Comparison of ENCODE assay signal across 18 cellular contexts in the genomic region with DNA sequence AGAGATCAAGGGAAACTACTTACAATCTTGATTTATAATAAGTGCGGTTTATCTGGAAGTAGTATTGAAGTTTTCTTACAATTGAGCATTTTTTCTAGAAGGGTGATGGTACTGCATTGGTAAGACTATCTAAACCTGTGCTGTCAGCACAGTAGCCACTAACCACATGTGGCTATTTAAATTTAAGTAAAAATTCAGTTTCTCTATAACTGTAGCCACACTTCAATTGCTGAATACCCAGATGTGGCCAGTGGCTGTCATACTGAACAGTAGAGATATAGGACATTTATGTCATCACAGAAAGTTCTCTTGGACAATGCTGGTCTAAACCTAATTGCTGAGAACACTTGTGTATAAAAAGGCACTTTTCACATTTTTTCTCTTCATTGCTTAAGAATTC.
DNase-seq lines count a peak whose midpoint lies in the region; ATAC-seq and TF ChIP-seq lines count a peak whose summit lies in the region.
"Had no signal": no experiment of that assay in that cellular context is flagged by ENCODE, and none has a peak within 500 bp of the region (broad histone marks: within the 10 kb centered on the region; RNA-seq: fewer than 3 reads in every experiment).

No MANE protein-coding gene starts in this region.

- H3K4me3 Mint-ChIP-seq in Calu3 (ENCODE audit: low read depth, unreplicated experiment) (peak overlapping the region; percentile 19), osteocyte (ENCODE audit: unreplicated experiment) (no peak overlapping the region)

- no peak overlapping the region for H3K27ac ChIP-seq in PC-3 (ENCODE audit: low read length)
- H3K27ac ChIP-seq: GM23248 had no signal

- POLR2A ChIA-PET in PC-3 (lab: Charles Lee; ENCODE audit: unreplicated experiment), result no interaction called here

- H3K9me2 ChIP-seq in PC-3 (replicated peaks; ENCODE audit: low read length), result no peaks in the 10 kb centered on the region

- H3K4me1 Mint-ChIP-seq in Calu3 (ENCODE audit: low read depth, unreplicated experiment), result peaks cover 29% of the 10 kb centered on the region
- peaks cover 54% of the 10 kb centered on the region for H3K4me1 Mint-ChIP-seq in osteocyte (ENCODE audit: unreplicated experiment)

- no peak for TF ChIP-seq CTCF in Calu3 (IDR thresholded peaks at IDR 0.05; ENCODE audit: unreplicated experiment)
- TF ChIP-seq CTCF in osteocyte (IDR thresholded peaks at IDR 0.05), result no peak
- TF ChIP-seq CTCF in PC-3 (conservative IDR thresholded peaks at IDR 0.05; ENCODE audit: low read depth, low read length), result no peak

- H3K9me3 Mint-ChIP-seq in Calu3 (ENCODE audit: low read depth, unreplicated experiment), result peaks cover 4% of the 10 kb centered on the region
- no peaks in the 10 kb centered on the region for H3K9me3 Mint-ChIP-seq in osteocyte (ENCODE audit: unreplicated experiment)

- DNase-seq in Calu3 (no peak), adipocyte (ENCODE audit: low read depth) (no peak), left colon (no peak), osteocyte (ENCODE audit: extremely low spot score, unreplicated experiment) (no peak), NCI-H1105 treated with DMSO at 0.1 percent for 48 hours (lab: John Stamatoyannopoulos, UW) (no peak), PC-3 (no peak), NCI-H2081 treated with DMSO at 0.1 percent for 48 hours (lab: John Stamatoyannopoulos, UW) (no peak)
- DNase-seq: C1 segment of cervical spinal cord, EL, GM23248, NCI-H1436 treated with DMSO at 0.1 percent for 48 hours, NCI-H2081, NCI-H510A, NCI-H774, Right ventricle myocardium superior had no signal

- H3K36me3 Mint-ChIP-seq in Calu3 (ENCODE audit: insufficient read depth, unreplicated experiment) (no peaks in the 10 kb centered on the region), osteocyte (ENCODE audit: unreplicated experiment) (peaks cover 10% of the 10 kb centered on the region)

- H3K27me3 Mint-ChIP-seq in Calu3 (ENCODE audit: unreplicated experiment), result no peaks in the 10 kb centered on the region
- H3K27me3 Mint-ChIP-seq in osteocyte (ENCODE audit: unreplicated experiment), result no peaks in the 10 kb centered on the region

- H3K4me1 ChIP-seq in adipocyte (ENCODE audit: control insufficient read depth, insufficient read depth, low read length), result peaks cover 28% of the 10 kb centered on the region
- no peaks in the 10 kb centered on the region for H3K4me1 ChIP-seq in PC-3 (ENCODE audit: insufficient read depth, low read length)

- no peaks in the 10 kb centered on the region for H3K9me3 ChIP-seq in adipocyte (ENCODE audit: control insufficient read depth, low read length)
- no peaks in the 10 kb centered on the region for H3K9me3 ChIP-seq in PC-3 (ENCODE audit: low read length)

- peak overlapping the region; percentile 23 for H3K4me3 ChIP-seq in adipocyte (ENCODE audit: low read length)
- no peak overlapping the region for H3K4me3 ChIP-seq in PC-3 (ENCODE audit: low read length)
- H3K4me3 ChIP-seq: GM23248, K562 had no signal

- no TSS peak for BruUV-seq in Calu3 (replicated peaks; lab: Mats Ljungman, UMichigan)
- BruUV-seq in PC-3 (replicated peaks; lab: Mats Ljungman, UMichigan), result no TSS peak

- intact Hi-C loops in Calu3 (cut with micrococcal nuclease; ENCODE audit: unreplicated experiment) (loop anchor here (10.0 kb wide), 1 partner anchor 73 kb away; no protein-coding TSS in a partner anchor), left colon (cut with DNase I, micrococcal nuclease) (no loop called here), PC-3 (cut with micrococcal nuclease) (no loop called here)

- H3K36me3 ChIP-seq in adipocyte (ENCODE audit: control insufficient read depth, insufficient read depth, low read length, severe bottlenecking) (no peaks in the 10 kb centered on the region), PC-3 (ENCODE audit: low read depth, low read length) (no peaks in the 10 kb centered on the region)

- no peaks in the 10 kb centered on the region for H3K27me3 ChIP-seq in adipocyte (replicated peaks; ENCODE audit: control insufficient read depth, insufficient read depth, low read length)
- H3K27me3 ChIP-seq in PC-3 (ENCODE audit: low read length), result no peaks in the 10 kb centered on the region

- H3K27ac Mint-ChIP-seq in Calu3 (ENCODE audit: unreplicated experiment) (peak overlapping the region; percentile 61), osteocyte (ENCODE audit: unreplicated experiment) (peak overlapping the region; percentile 37)

- H3K9ac ChIP-seq in adipocyte (ENCODE audit: low read length) (no peak overlapping the region), PC-3 (ENCODE audit: low read length) (no peak overlapping the region)
- H3K9ac ChIP-seq: GM23248 had no signal

- CTCF ChIA-PET in Calu3 (lab: Charles Lee) (interaction anchor here (0.6 kb wide), 1 partner anchor 84 kb away, joined by 3 read pairs; no protein-coding TSS in a partner anchor), PC-3 (lab: Charles Lee) (no interaction called here)

- no peaks in the 10 kb centered on the region for H4K20me1 ChIP-seq in PC-3 (ENCODE audit: low read length)

- H3K4me2 ChIP-seq in PC-3 (ENCODE audit: low read length), result no peak overlapping the region

- no peak overlapping the region for H2AFZ ChIP-seq in PC-3 (ENCODE audit: low read length)
- H2AFZ ChIP-seq: GM23248 had no signal

- ATAC-seq in left colon (peak; percentile 34), GM21390 (IDR thresholded peaks at IDR 0.05; ENCODE audit: unreplicated experiment) (no peak), PC-3 (no peak)
- ATAC-seq: K562, Panc1 had no signal

- H3K79me2 ChIP-seq in PC-3 (ENCODE audit: low read length), result no peaks in the 10 kb centered on the region

- no peaks in the 10 kb centered on the region for H3F3A ChIP-seq in PC-3 (ENCODE audit: low read length, unreplicated experiment)
